ENCODE assay signal across 28 cellular contexts in genomic region chr12:120844297-120844696, GRCh38. TPM values are rescaled to one million over a fixed set of nuclear protein-coding genes. Genes with fewer than 3 reads are reported as not detected.
DNase-seq lines count a peak whose midpoint lies in the region; ATAC-seq and TF ChIP-seq lines count a peak whose summit lies in the region.
"Had no signal": no experiment of that assay in that cellular context is flagged by ENCODE, and none has a peak within 500 bp of the region (broad histone marks: within the 10 kb centered on the region; RNA-seq: fewer than 3 reads in every experiment).

No MANE protein-coding gene starts in this region.

- H3K4me3 Mint-ChIP-seq in natural killer cell (no peak overlapping the region), mesothelial cell of epicardium (no peak overlapping the region)
- H3K4me3 Mint-ChIP-seq in natural killer cell treated with Interleukin-12 subunit alpha and Interleukin-12 subunit beta and Interleukin-15 and Interleukin-18, amount 100 ng/mL, for 72 hours: no peak overlapping the region
- no peak overlapping the region for H3K4me3 Mint-ChIP-seq in activated T-helper 1 cell treated with anti-CD3 and anti-CD28 coated beads, Interleukin-12 subunit alpha, Interleukin-12 subunit beta, Interleukin-2, Interleukin-4 antibody, amounts not matched to agents 30 ng/mL and 10 ng/mL and 1 ng/mL, durations not matched to agents 14 hours and 24 hours and 36 hours
- H3K4me3 Mint-ChIP-seq: endodermal cell, neural progenitor cell had no signal

- H3K36me3 Mint-ChIP-seq in natural killer cell (no peaks in the 10 kb centered on the region), mesothelial cell of epicardium (peaks cover 2% of the 10 kb centered on the region)
- no peaks in the 10 kb centered on the region for H3K36me3 Mint-ChIP-seq in natural killer cell treated with Interleukin-12 subunit alpha and Interleukin-12 subunit beta and Interleukin-15 and Interleukin-18, amount 100 ng/mL, for 72 hours
- H3K36me3 Mint-ChIP-seq in activated T-helper 1 cell treated with anti-CD3 and anti-CD28 coated beads, Interleukin-12 subunit alpha, Interleukin-12 subunit beta, Interleukin-2, Interleukin-4 antibody, amounts not matched to agents 30 ng/mL and 10 ng/mL and 1 ng/mL, durations not matched to agents 14 hours and 24 hours and 36 hours (ENCODE audit: low read depth): peaks cover 2% of the 10 kb centered on the region

- no peaks in the 10 kb centered on the region for H3K36me3 ChIP-seq in testis (ENCODE audit: low read depth, missing control alignments)
- H3K36me3 ChIP-seq: breast epithelium, gastrocnemius medialis, neural progenitor cell, prostate gland, uterus had no signal

- DNase-seq in natural killer cell (no peak), amniotic epithelial cell (ENCODE audit: low read depth) (peak; percentile 43), mesothelial cell of epicardium (ENCODE audit: low spot score in 2 of 2, unreplicated experiment in 2 of 2) (no peak), testis (no peak), NCI-H2171 (lab: John Stamatoyannopoulos, UW) (no peak), A172 (ENCODE audit: low spot score) (no peak)
- DNase-seq in natural killer cell treated with Interleukin-12 subunit alpha and Interleukin-12 subunit beta and Interleukin-15 and Interleukin-18, amount 100 ng/mL, for 72 hours (ENCODE audit: low spot score): no peak
- no peak for DNase-seq in activated T-helper 1 cell treated with anti-CD3 and anti-CD28 coated beads, Interleukin-12 subunit alpha, Interleukin-12 subunit beta, Interleukin-2, Interleukin-4 antibody, amounts not matched to agents 30 ng/mL and 10 ng/mL and 1 ng/mL, durations not matched to agents 14 hours and 24 hours and 36 hours (ENCODE audit: low spot score)
- DNase-seq: activated CD4-positive, alpha-beta T cell treated with anti-CD3 and anti-CD28 coated beads, Interleukin-2, amount 50 U/mL, for 4 hours; activated CD8-positive, alpha-beta memory T cell treated with anti-CD3 and anti-CD28 coated beads, Interleukin-2, amount 50 U/mL, for 48 hours; activated gamma-delta T cell; amniotic stem cell; cortex of kidney; endodermal cell; gastrocnemius medialis; HCEC 1CT; mucosa of descending colon; NCI-H187; NCI-H526 treated with DMSO at 0.1 percent for 48 hours; stimulated activated CD8-positive, alpha-beta memory T cell treated with anti-CD3 and anti-CD28 coated beads, Interleukin-4, amount 100 ng/mL, for 48 hours; T-helper 9 cell; uterus had no signal

- no peak for TF ChIP-seq POLR2A in testis (IDR thresholded peaks at IDR 0.05)

- no peak overlapping the region for H3K4me3 ChIP-seq in testis
- H3K4me3 ChIP-seq: BLaER1 treated with 17β-estradiol and CSF1 and Interleukin-3, amounts not matched to agents 10 nM and 100 nM; breast epithelium; esophagus muscularis mucosa; gastrocnemius medialis; mucosa of descending colon; neural progenitor cell; prostate gland; uterus had no signal

- no peaks in the 10 kb centered on the region for H3K27me3 Mint-ChIP-seq in natural killer cell (ENCODE audit: low read depth in 2 of 2)
- no peaks in the 10 kb centered on the region for H3K27me3 Mint-ChIP-seq in natural killer cell treated with Interleukin-12 subunit alpha and Interleukin-12 subunit beta and Interleukin-15 and Interleukin-18, amount 100 ng/mL, for 72 hours
- H3K27me3 Mint-ChIP-seq in mesothelial cell of epicardium (ENCODE audit: low read depth): no peaks in the 10 kb centered on the region
- H3K27me3 Mint-ChIP-seq in activated T-helper 1 cell treated with anti-CD3 and anti-CD28 coated beads, Interleukin-12 subunit alpha, Interleukin-12 subunit beta, Interleukin-2, Interleukin-4 antibody, amounts not matched to agents 30 ng/mL and 10 ng/mL and 1 ng/mL, durations not matched to agents 14 hours and 24 hours and 36 hours (ENCODE audit: insufficient read depth): no peaks in the 10 kb centered on the region

- no peaks in the 10 kb centered on the region for H3K9me3 Mint-ChIP-seq in natural killer cell
- H3K9me3 Mint-ChIP-seq in natural killer cell treated with Interleukin-12 subunit alpha and Interleukin-12 subunit beta and Interleukin-15 and Interleukin-18, amount 100 ng/mL, for 72 hours: no peaks in the 10 kb centered on the region
- no peaks in the 10 kb centered on the region for H3K9me3 Mint-ChIP-seq in mesothelial cell of epicardium
- H3K9me3 Mint-ChIP-seq in activated T-helper 1 cell treated with anti-CD3 and anti-CD28 coated beads, Interleukin-12 subunit alpha, Interleukin-12 subunit beta, Interleukin-2, Interleukin-4 antibody, amounts not matched to agents 30 ng/mL and 10 ng/mL and 1 ng/mL, durations not matched to agents 14 hours and 24 hours and 36 hours: no peaks in the 10 kb centered on the region
- H3K9me3 Mint-ChIP-seq: endodermal cell, neural progenitor cell had no signal

- H3K27me3 ChIP-seq in testis: no peaks in the 10 kb centered on the region
- H3K27me3 ChIP-seq: BLaER1 treated with 17β-estradiol and CSF1 and Interleukin-3, amounts not matched to agents 10 nM and 100 nM; breast epithelium; esophagus muscularis mucosa; gastrocnemius medialis; neural progenitor cell; uterus had no signal

- TF ChIP-seq CTCF in natural killer cell (IDR thresholded peaks at IDR 0.05): no peak
- no peak for TF ChIP-seq CTCF in mesothelial cell of epicardium (IDR thresholded peaks at IDR 0.05; ENCODE audit: unreplicated experiment)
- TF ChIP-seq CTCF in testis (IDR thresholded peaks at IDR 0.05): no peak

- H3K4me1 Mint-ChIP-seq in natural killer cell (peaks cover 52 to 55% of the 10 kb centered on the region in 2 donors), mesothelial cell of epicardium (peaks cover 22% of the 10 kb centered on the region)
- H3K4me1 Mint-ChIP-seq in natural killer cell treated with Interleukin-12 subunit alpha and Interleukin-12 subunit beta and Interleukin-15 and Interleukin-18, amount 100 ng/mL, for 72 hours (ENCODE audit: low read depth in 2 of 2): peaks cover 37 to 45% of the 10 kb centered on the region in 2 donors
- peaks cover 26% of the 10 kb centered on the region for H3K4me1 Mint-ChIP-seq in activated T-helper 1 cell treated with anti-CD3 and anti-CD28 coated beads, Interleukin-12 subunit alpha, Interleukin-12 subunit beta, Interleukin-2, Interleukin-4 antibody, amounts not matched to agents 30 ng/mL and 10 ng/mL and 1 ng/mL, durations not matched to agents 14 hours and 24 hours and 36 hours (ENCODE audit: low read depth)

- intact Hi-C loops in natural killer cell (cut with micrococcal nuclease) (no loop called here), testis (cut with DNase I; ENCODE audit: low total_unique reads) (no loop called here)
- intact Hi-C loops in activated T-helper 1 cell treated with anti-CD3 and anti-CD28 coated beads, Interleukin-12 subunit alpha, Interleukin-12 subunit beta, Interleukin-2, Interleukin-4 antibody, amounts not matched to agents 30 ng/mL and 10 ng/mL and 1 ng/mL, durations not matched to agents 14 hours and 24 hours and 36 hours (cut with micrococcal nuclease): loop anchor here (10.0 kb wide), 1 partner anchor 1621 kb away; no protein-coding TSS in a partner anchor

- no peaks in the 10 kb centered on the region for H3K9me3 ChIP-seq in testis
- H3K9me3 ChIP-seq: breast epithelium, esophagus muscularis mucosa, gastrocnemius medialis, mucosa of descending colon, prostate gland, uterus had no signal

- peaks cover 16% of the 10 kb centered on the region for H3K4me1 ChIP-seq in testis

- peak overlapping the region; percentile 1 to 21 for H3K27ac Mint-ChIP-seq in natural killer cell
- peak overlapping the region in 1 of 2 donors; percentile 29 for H3K27ac Mint-ChIP-seq in natural killer cell treated with Interleukin-12 subunit alpha and Interleukin-12 subunit beta and Interleukin-15 and Interleukin-18, amount 100 ng/mL, for 72 hours
- peak overlapping the region; percentile 15 for H3K27ac Mint-ChIP-seq in mesothelial cell of epicardium
- no peak overlapping the region for H3K27ac Mint-ChIP-seq in activated T-helper 1 cell treated with anti-CD3 and anti-CD28 coated beads, Interleukin-12 subunit alpha, Interleukin-12 subunit beta, Interleukin-2, Interleukin-4 antibody, amounts not matched to agents 30 ng/mL and 10 ng/mL and 1 ng/mL, durations not matched to agents 14 hours and 24 hours and 36 hours
- H3K27ac Mint-ChIP-seq: endodermal cell, neural progenitor cell had no signal

- 70 to 78% methylated on average over 5 of the region's 5 CpGs for WGBS in testis, 2 donors

- H3K27ac ChIP-seq in testis: no peak overlapping the region
- H3K27ac ChIP-seq: BLaER1 treated with 17β-estradiol and CSF1 and Interleukin-3, amounts not matched to agents 10 nM and 100 nM; esophagus muscularis mucosa; gastrocnemius medialis; HL-60; neural progenitor cell; prostate gland had no signal

- no peak for ATAC-seq in natural killer cell
- no peak for ATAC-seq in natural killer cell treated with Interleukin-12 subunit alpha and Interleukin-12 subunit beta and Interleukin-15 and Interleukin-18, amount 100 ng/mL, for 72 hours
- ATAC-seq: gastrocnemius medialis, mucosa of descending colon had no signal

RNA-seq across cellular contexts. Expression of gene SPPL3, which starts 59.9 kb away (rescaled TPM):
- total RNA-seq in natural killer cell: 10 to 100 TPM; 31.5 to 40.2 (median 39.9) TPM
- total RNA-seq in natural killer cell treated with Interleukin-12 subunit alpha and Interleukin-12 subunit beta and Interleukin-15 and Interleukin-18, amount 100 ng/mL, for 72 hours: 10 to 100 TPM; 21.6 to 31.6 TPM
- 75.6 to 83.4 TPM (median 79.8 TPM) in 3 replicates for total RNA-seq in mesothelial cell of epicardium
- total RNA-seq in testis: 10 to 100 TPM; 61.1 to 65.4 TPM
- polyA plus RNA-seq in testis (ENCODE audit: insufficient read depth, low read depth, low replicate concordance): 190 TPM
- total RNA-seq in activated T-helper 1 cell treated with anti-CD3 and anti-CD28 coated beads, Interleukin-12 subunit alpha, Interleukin-12 subunit beta, Interleukin-2, Interleukin-4 antibody, amounts not matched to agents 30 ng/mL and 10 ng/mL and 1 ng/mL, durations not matched to agents 14 hours and 24 hours and 36 hours: 27.3 and 31.2 TPM in 2 replicates
- total RNA-seq in A172 (2014; rRNA removed; shearing (Covaris generic)): 4.3 and 4.5 TPM in 2 replicates
